ENCODE assay signal across 24 cellular contexts in genomic region chr15:98071786-98072185, GRCh38.
"Had no signal": no experiment of that assay in that cellular context is flagged by ENCODE, and none has a peak within 500 bp of the region (broad histone marks: within the 10 kb centered on the region; RNA-seq: fewer than 3 reads in every experiment).

No MANE protein-coding gene starts in this region.

- H3K4me3 Mint-ChIP-seq: mesothelial cell of epicardium; naive thymus-derived CD4-positive, alpha-beta T cell; natural killer cell treated with Interleukin-12 subunit alpha and Interleukin-12 subunit beta and Interleukin-15 and Interleukin-18, amount 100 ng/mL, for 72 hours; stimulated activated naive B cell treated with anti-CD40 and anti-IgM and Interleukin-4, amounts not matched to agents 10 μg/mL and 1 μg/mL and 100 μg/mL, for 72 hours had no signal

- DNase-seq: hippocampal formation; kidney glomerular epithelial cell; left colon; left lung; lower lobe of right lung; mammary epithelial cell; mesendoderm; naive thymus-derived CD4-positive, alpha-beta T cell; ovary; right lobe of liver; stimulated activated CD4-positive, alpha-beta T cell treated with anti-CD3 and anti-CD28 coated beads, Interleukin-12 subunit alpha, Interleukin-12 subunit beta, amount 100 ng/mL, for 4 hours; stimulated activated CD4-positive, alpha-beta T cell treated with anti-CD3 and anti-CD28 coated beads, Interleukin-15, amount 100 ng/mL, for 24 hours; stimulated activated CD4-positive, alpha-beta T cell treated with anti-CD3 and anti-CD28 coated beads, Interleukin-2, amount 100 ng/mL, for 24 hours; stimulated activated CD4-positive, alpha-beta T cell treated with anti-CD3 and anti-CD28 coated beads, Interleukin-4, amount 100 ng/mL, for 1 hour; stimulated activated naive B cell treated with anti-CD40 and anti-IgM and Interleukin-4, amounts not matched to agents 10 μg/mL and 1 μg/mL and 100 μg/mL, for 72 hours; stimulated activated naive CD8-positive, alpha-beta T cell treated with anti-CD3 and anti-CD28 coated beads, Interleukin-15, Interleukin-2, amounts not matched to agents 100 U/mL and 50 U/mL, for 24 hours; stomach; testis; thyroid gland; transverse colon; upper lobe of left lung had no signal

- H3K9me3 Mint-ChIP-seq: natural killer cell treated with Interleukin-12 subunit alpha and Interleukin-12 subunit beta and Interleukin-15 and Interleukin-18, amount 100 ng/mL, for 72 hours; stimulated activated naive B cell treated with anti-CD40 and anti-IgM and Interleukin-4, amounts not matched to agents 10 μg/mL and 1 μg/mL and 100 μg/mL, for 72 hours had no signal

- H3K27ac Mint-ChIP-seq: mesothelial cell of epicardium; naive thymus-derived CD4-positive, alpha-beta T cell; natural killer cell treated with Interleukin-12 subunit alpha and Interleukin-12 subunit beta and Interleukin-15 and Interleukin-18, amount 100 ng/mL, for 72 hours; progenitor cell of endocrine pancreas; stimulated activated naive B cell treated with anti-CD40 and anti-IgM and Interleukin-4, amounts not matched to agents 10 μg/mL and 1 μg/mL and 100 μg/mL, for 72 hours had no signal

- H3K27me3 Mint-ChIP-seq: progenitor cell of endocrine pancreas; stimulated activated naive B cell treated with anti-CD40 and anti-IgM and Interleukin-4, amounts not matched to agents 10 μg/mL and 1 μg/mL and 100 μg/mL, for 72 hours had no signal

- H3K36me3 Mint-ChIP-seq: mesothelial cell of epicardium; naive thymus-derived CD4-positive, alpha-beta T cell; natural killer cell treated with Interleukin-12 subunit alpha and Interleukin-12 subunit beta and Interleukin-15 and Interleukin-18, amount 100 ng/mL, for 72 hours; stimulated activated naive B cell treated with anti-CD40 and anti-IgM and Interleukin-4, amounts not matched to agents 10 μg/mL and 1 μg/mL and 100 μg/mL, for 72 hours had no signal
